Comparison of ENCODE assay signal across 23 cellular contexts in the genomic region with DNA sequence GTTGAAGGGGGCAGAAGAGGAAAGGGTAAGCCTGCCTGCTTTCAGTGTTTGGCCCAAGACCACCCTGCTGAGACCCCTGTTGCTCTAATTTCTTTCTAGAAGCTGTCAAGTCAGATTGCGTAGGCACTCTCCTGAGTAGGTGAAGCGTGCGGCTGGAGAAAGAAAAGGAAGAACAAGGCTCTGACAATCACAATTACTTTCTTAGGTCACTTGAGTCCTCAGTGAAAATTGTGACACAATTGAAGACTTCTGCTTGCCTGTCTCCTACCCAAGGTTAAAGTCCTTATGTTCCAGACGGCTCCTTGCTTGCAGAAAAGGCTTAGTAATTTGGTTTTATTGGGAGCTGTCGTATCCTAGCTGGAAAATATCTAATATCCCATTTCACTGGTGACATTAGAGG.
"Had no signal": no experiment of that assay in that cellular context is flagged by ENCODE, and none has a peak within 500 bp of the region (broad histone marks: within the 10 kb centered on the region; RNA-seq: fewer than 3 reads in every experiment).

No MANE protein-coding gene starts in this region.

- ATAC-seq: activated naive CD4-positive, alpha-beta T cell treated with anti-CD3 and anti-CD28 coated beads, Interleukin-2, amount 50 U/mL, for 72 hours; effector memory CD8-positive, alpha-beta T cell; esophagus mucosa; stimulated activated naive B cell treated with anti-CD40 and anti-IgM and Interleukin-4, amounts not matched to agents 10 μg/mL and 1 μg/mL and 100 μg/mL, for 72 hours; WTC11 had no signal

- DNase-seq: activated gamma-delta T cell treated with Interleukin-2 at 50 U/mL for 16 hours; activated T-cell treated with anti-CD3 and anti-CD28 coated beads, Interleukin-2, amount 50 U/mL, for 1 hour; aorta; brain microvascular endothelial cell; central memory CD4-positive, alpha-beta T cell; dorsolateral prefrontal cortex; effector memory CD8-positive, alpha-beta T cell; foreskin melanocyte; hippocampal formation; kidney glomerular epithelial cell; left lung; naive thymus-derived CD4-positive, alpha-beta T cell; posterior cingulate gyrus; sigmoid colon; stimulated activated CD4-positive, alpha-beta T cell treated with anti-CD3 and anti-CD28 coated beads, Interleukin-15, amount 100 ng/mL, for 24 hours; stimulated activated CD4-positive, alpha-beta T cell treated with anti-CD3 and anti-CD28 coated beads, Interleukin-2, amount 100 ng/mL, for 48 hours; stimulated activated CD8-positive, alpha-beta memory T cell treated with anti-CD3 and anti-CD28 coated beads, Interleukin-4, amount 100 ng/mL, for 48 hours; stimulated activated naive B cell treated with anti-CD40 and anti-IgM and Interleukin-4, amounts not matched to agents 10 μg/mL and 1 μg/mL and 100 μg/mL, for 72 hours; trophoblast cell; uterus had no signal
